ENCODE assay signal across 1 cellular context in genomic region chr3:40452876-40453730, GRCh38.
TF ChIP-seq lines count a peak whose summit lies in the region.

No MANE protein-coding gene starts in this region.

TF ChIP-seq in HEK293, 187 proteins besides CTCF, POLR2A, EP300 and RAD21 (continued from another document and continues in another):
- TF ChIP-seq, protein P1, sequence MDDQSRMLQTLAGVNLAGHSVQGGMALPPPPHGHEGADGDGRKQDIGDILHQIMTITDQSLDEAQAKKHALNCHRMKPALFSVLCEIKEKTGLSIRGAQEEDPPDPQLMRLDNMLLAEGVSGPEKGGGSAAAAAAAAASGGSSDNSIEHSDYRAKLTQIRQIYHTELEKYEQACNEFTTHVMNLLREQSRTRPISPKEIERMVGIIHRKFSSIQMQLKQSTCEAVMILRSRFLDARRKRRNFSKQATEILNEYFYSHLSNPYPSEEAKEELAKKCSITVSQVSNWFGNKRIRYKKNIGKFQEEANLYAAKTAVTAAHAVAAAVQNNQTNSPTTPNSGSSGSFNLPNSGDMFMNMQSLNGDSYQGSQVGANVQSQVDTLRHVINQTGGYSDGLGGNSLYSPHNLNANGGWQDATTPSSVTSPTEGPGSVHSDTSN (CRISPR knock-in tag; IDR thresholded peaks at IDR 0.05), result no peak
- no peak for TF ChIP-seq ZNF211 (tag by site-specific recombination; IDR thresholded peaks at IDR 0.05; ENCODE audit: low read depth)
- TF ChIP-seq, protein P2, sequence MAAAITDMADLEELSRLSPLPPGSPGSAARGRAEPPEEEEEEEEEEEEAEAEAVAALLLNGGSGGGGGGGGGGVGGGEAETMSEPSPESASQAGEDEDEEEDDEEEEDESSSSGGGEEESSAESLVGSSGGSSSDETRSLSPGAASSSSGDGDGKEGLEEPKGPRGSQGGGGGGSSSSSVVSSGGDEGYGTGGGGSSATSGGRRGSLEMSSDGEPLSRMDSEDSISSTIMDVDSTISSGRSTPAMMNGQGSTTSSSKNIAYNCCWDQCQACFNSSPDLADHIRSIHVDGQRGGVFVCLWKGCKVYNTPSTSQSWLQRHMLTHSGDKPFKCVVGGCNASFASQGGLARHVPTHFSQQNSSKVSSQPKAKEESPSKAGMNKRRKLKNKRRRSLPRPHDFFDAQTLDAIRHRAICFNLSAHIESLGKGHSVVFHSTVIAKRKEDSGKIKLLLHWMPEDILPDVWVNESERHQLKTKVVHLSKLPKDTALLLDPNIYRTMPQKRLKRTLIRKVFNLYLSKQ (tag by site-specific recombination; IDR thresholded peaks at IDR 0.05; ENCODE audit: borderline replicate concordance), result no peak
- no peak for TF ChIP-seq ZNF777 (tag by site-specific recombination; IDR thresholded peaks at IDR 0.05; ENCODE audit: borderline replicate concordance)
- peak; percentile 77 for TF ChIP-seq ZBTB20 (tag by site-specific recombination; IDR thresholded peaks at IDR 0.05)
- TF ChIP-seq ZNF560 (tag by site-specific recombination; IDR thresholded peaks at IDR 0.05; ENCODE audit: borderline replicate concordance), result no peak
- peak; percentile 50; the same call in 1 of the 2 replicates for TF ChIP-seq YY2 (tag by site-specific recombination; IDR thresholded peaks at IDR 0.05)
- TF ChIP-seq, protein P3, sequence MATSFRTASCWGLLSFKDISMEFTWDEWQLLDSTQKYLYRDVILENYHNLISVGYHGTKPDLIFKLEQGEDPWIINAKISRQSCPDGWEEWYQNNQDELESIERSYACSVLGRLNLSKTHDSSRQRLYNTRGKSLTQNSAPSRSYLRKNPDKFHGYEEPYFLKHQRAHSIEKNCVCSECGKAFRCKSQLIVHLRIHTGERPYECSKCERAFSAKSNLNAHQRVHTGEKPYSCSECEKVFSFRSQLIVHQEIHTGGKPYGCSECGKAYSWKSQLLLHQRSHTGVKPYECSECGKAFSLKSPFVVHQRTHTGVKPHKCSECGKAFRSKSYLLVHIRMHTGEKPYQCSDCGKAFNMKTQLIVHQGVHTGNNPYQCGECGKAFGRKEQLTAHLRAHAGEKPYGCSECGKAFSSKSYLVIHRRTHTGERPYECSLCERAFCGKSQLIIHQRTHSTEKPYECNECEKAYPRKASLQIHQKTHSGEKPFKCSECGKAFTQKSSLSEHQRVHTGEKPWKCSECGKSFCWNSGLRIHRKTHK (tag by site-specific recombination; IDR thresholded peaks at IDR 0.05), result no peak
- no peak for TF ChIP-seq ZNF366 (tag by site-specific recombination; conservative IDR thresholded peaks at IDR 0.05)
- no peak for TF ChIP-seq BCL11B (tag by site-specific recombination; IDR thresholded peaks at IDR 0.05; ENCODE audit: low read depth)
- TF ChIP-seq ZNF585B (tag by site-specific recombination; IDR thresholded peaks at IDR 0.05), result no peak
- 0 out of 2 replicates have a peak, but pooled peaks have one; percentile 18 for TF ChIP-seq MZF1 (tag by site-specific recombination; IDR thresholded peaks at IDR 0.05; ENCODE audit: borderline replicate concordance)
- TF ChIP-seq, protein P4, sequence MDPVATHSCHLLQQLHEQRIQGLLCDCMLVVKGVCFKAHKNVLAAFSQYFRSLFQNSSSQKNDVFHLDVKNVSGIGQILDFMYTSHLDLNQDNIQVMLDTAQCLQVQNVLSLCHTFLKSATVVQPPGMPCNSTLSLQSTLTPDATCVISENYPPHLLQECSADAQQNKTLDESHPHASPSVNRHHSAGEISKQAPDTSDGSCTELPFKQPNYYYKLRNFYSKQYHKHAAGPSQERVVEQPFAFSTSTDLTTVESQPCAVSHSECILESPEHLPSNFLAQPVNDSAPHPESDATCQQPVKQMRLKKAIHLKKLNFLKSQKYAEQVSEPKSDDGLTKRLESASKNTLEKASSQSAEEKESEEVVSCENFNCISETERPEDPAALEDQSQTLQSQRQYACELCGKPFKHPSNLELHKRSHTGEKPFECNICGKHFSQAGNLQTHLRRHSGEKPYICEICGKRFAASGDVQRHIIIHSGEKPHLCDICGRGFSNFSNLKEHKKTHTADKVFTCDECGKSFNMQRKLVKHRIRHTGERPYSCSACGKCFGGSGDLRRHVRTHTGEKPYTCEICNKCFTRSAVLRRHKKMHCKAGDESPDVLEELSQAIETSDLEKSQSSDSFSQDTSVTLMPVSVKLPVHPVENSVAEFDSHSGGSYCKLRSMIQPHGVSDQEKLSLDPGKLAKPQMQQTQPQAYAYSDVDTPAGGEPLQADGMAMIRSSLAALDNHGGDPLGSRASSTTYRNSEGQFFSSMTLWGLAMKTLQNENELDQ (tag by site-specific recombination; IDR thresholded peaks at IDR 0.05; ENCODE audit: low read depth), result no peak
- no peak for TF ChIP-seq ZNF132 (tag by site-specific recombination; IDR thresholded peaks at IDR 0.05; ENCODE audit: borderline replicate concordance)
- TF ChIP-seq ZBTB48 (tag by site-specific recombination; IDR thresholded peaks at IDR 0.05), result peak; percentile 94
- TF ChIP-seq ZNF138 (tag by site-specific recombination; IDR thresholded peaks at IDR 0.05; ENCODE audit: borderline replicate concordance), result no peak
- TF ChIP-seq KLF16 (tag by site-specific recombination; IDR thresholded peaks at IDR 0.05), result no peak
- TF ChIP-seq ZNF768 (tag by site-specific recombination; IDR thresholded peaks at IDR 0.05), result no peak
- no peak for TF ChIP-seq ZNF529 (tag by site-specific recombination; IDR thresholded peaks at IDR 0.05; ENCODE audit: insufficient replicate concordance)
- TF ChIP-seq ZNF792 (tag by site-specific recombination; IDR thresholded peaks at IDR 0.05), result no peak
- TF ChIP-seq ZNF654 (tag by site-specific recombination; IDR thresholded peaks at IDR 0.05; ENCODE audit: low read depth), result no peak
- TF ChIP-seq ZNF610 (tag by site-specific recombination; IDR thresholded peaks at IDR 0.05; ENCODE audit: borderline replicate concordance), result no peak
- no peak for TF ChIP-seq ZNF416 (tag by site-specific recombination; IDR thresholded peaks at IDR 0.05)
- TF ChIP-seq ZNF184 (tag by site-specific recombination; IDR thresholded peaks at IDR 0.05), result no peak
- TF ChIP-seq KLF8 (tag by site-specific recombination; IDR thresholded peaks at IDR 0.05), result peak; percentile 82
- no peak for TF ChIP-seq REST (tag by site-specific recombination; IDR thresholded peaks at IDR 0.05)
- TF ChIP-seq ZBTB1 (tag by site-specific recombination; IDR thresholded peaks at IDR 0.05), result no peak
- TF ChIP-seq ZNF76 (tag by site-specific recombination; IDR thresholded peaks at IDR 0.05; ENCODE audit: borderline replicate concordance, low read depth), result peak; percentile 59; the same call in 1 of the 2 replicates
- peak; percentile 93 for TF ChIP-seq ZBTB17 (tag by site-specific recombination; IDR thresholded peaks at IDR 0.05)
- TF ChIP-seq ZNF302 (tag by site-specific recombination; IDR thresholded peaks at IDR 0.05; ENCODE audit: low read depth), result no peak
- no peak for TF ChIP-seq ZNF280C (tag by site-specific recombination; IDR thresholded peaks at IDR 0.05)
- TF ChIP-seq ZNF157 (tag by site-specific recombination; IDR thresholded peaks at IDR 0.05), result no peak
- TF ChIP-seq ZNF704 (tag by site-specific recombination; IDR thresholded peaks at IDR 0.05), result no peak
- no peak for TF ChIP-seq ZNF341 (tag by site-specific recombination; IDR thresholded peaks at IDR 0.05; ENCODE audit: low read depth)
- TF ChIP-seq GLI2 (tag by site-specific recombination; IDR thresholded peaks at IDR 0.05; ENCODE audit: borderline replicate concordance, low read depth), result no peak
- no peak for TF ChIP-seq ZNF133 (tag by site-specific recombination; IDR thresholded peaks at IDR 0.05)
- TF ChIP-seq MEIS1 (CRISPR knock-in tag; IDR thresholded peaks at IDR 0.05; ENCODE audit: borderline replicate concordance), result no peak
- no peak for TF ChIP-seq ZNF514 (tag by site-specific recombination; IDR thresholded peaks at IDR 0.05)
- TF ChIP-seq, protein P5, sequence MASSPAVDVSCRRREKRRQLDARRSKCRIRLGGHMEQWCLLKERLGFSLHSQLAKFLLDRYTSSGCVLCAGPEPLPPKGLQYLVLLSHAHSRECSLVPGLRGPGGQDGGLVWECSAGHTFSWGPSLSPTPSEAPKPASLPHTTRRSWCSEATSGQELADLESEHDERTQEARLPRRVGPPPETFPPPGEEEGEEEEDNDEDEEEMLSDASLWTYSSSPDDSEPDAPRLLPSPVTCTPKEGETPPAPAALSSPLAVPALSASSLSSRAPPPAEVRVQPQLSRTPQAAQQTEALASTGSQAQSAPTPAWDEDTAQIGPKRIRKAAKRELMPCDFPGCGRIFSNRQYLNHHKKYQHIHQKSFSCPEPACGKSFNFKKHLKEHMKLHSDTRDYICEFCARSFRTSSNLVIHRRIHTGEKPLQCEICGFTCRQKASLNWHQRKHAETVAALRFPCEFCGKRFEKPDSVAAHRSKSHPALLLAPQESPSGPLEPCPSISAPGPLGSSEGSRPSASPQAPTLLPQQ (tag by site-specific recombination; IDR thresholded peaks at IDR 0.05), result peak; percentile 58
- TF ChIP-seq, protein P6, sequence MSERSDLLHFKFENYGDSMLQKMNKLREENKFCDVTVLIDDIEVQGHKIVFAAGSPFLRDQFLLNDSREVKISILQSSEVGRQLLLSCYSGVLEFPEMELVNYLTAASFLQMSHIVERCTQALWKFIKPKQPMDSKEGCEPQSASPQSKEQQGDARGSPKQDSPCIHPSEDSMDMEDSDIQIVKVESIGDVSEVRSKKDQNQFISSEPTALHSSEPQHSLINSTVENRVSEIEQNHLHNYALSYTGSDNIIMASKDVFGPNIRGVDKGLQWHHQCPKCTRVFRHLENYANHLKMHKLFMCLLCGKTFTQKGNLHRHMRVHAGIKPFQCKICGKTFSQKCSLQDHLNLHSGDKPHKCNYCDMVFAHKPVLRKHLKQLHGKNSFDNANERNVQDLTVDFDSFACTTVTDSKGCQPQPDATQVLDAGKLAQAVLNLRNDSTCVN (tag by site-specific recombination; optimal IDR thresholded peaks at IDR 0.05), result peak; percentile 54
- no peak for TF ChIP-seq ZNF548 (tag by site-specific recombination; IDR thresholded peaks at IDR 0.05)
- TF ChIP-seq ZNF501 (tag by site-specific recombination; IDR thresholded peaks at IDR 0.05), result no peak; the same call in 1 of the 2 replicates
- TF ChIP-seq ZNF2 (tag by site-specific recombination; IDR thresholded peaks at IDR 0.05), result 0 out of 2 replicates have a peak, but pooled peaks have one; percentile 32
- no peak for TF ChIP-seq HOXC10 (CRISPR knock-in tag; IDR thresholded peaks at IDR 0.05)
- no peak for TF ChIP-seq ZNF521 (tag by site-specific recombination; IDR thresholded peaks at IDR 0.05)
- TF ChIP-seq ZIC2 (tag by site-specific recombination; IDR thresholded peaks at IDR 0.05), result no peak
- no peak for TF ChIP-seq RBAK (tag by site-specific recombination; IDR thresholded peaks at IDR 0.05)
- no peak for TF ChIP-seq ZNF623 (tag by site-specific recombination; IDR thresholded peaks at IDR 0.05)
- no peak; the same call in 1 of the 2 replicates for TF ChIP-seq ZNF660 (tag by site-specific recombination; IDR thresholded peaks at IDR 0.05)
- no peak for TF ChIP-seq ZNF830 (tag by site-specific recombination; IDR thresholded peaks at IDR 0.05; ENCODE audit: low read depth)
- TF ChIP-seq GFI1B (tag by site-specific recombination; IDR thresholded peaks at IDR 0.05), result no peak
- no peak for TF ChIP-seq WT1 (tag by site-specific recombination; IDR thresholded peaks at IDR 0.05)
